Comparison of ENCODE assay signal across 1 cellular context in the genomic region with DNA sequence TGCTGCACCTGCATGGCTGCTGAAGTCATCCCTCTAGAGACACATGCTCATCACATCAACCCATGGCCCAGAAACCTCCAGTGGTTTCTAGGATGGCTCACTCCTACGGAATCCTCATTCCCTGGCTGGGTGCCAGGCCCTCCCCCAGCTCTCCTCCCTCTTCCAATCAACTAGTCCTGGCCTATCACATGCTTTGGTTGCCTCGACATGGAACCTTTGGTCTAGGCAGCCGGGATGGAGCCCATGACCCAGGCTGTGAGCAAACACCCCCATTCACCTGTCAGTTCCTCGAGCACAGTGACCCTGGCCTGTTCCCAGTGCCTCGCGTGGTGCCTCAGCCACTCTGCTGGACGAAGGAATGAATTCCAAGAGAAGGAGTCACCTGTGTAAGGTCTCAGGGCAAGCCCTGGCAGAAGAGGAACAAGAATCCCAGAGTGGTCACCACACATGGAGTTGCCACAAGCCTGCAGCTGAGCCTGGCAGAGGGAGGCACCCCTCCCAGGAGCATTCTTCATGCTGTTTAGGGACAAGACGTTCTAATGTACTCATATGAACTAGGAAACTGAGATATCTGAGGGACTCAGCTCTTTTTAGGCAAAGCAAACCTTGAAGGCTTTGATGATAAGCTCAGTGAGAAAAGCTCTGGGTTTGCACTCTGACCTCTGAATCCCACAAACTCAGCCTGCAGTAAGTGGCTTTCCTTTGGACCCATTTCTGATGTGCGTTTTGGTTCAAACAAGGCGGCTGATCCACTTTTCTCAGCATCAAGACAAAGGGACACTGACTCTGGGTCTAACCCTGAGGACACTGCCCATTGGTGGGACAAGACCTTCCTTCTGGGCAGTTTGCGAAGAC.
TF ChIP-seq lines count a peak whose summit lies in the region.

No MANE protein-coding gene starts in this region.

TF ChIP-seq in HepG2, 621 proteins besides CTCF, POLR2A, EP300 and RAD21 (continued from another document and continues in another):
- TF ChIP-seq, protein P1, sequence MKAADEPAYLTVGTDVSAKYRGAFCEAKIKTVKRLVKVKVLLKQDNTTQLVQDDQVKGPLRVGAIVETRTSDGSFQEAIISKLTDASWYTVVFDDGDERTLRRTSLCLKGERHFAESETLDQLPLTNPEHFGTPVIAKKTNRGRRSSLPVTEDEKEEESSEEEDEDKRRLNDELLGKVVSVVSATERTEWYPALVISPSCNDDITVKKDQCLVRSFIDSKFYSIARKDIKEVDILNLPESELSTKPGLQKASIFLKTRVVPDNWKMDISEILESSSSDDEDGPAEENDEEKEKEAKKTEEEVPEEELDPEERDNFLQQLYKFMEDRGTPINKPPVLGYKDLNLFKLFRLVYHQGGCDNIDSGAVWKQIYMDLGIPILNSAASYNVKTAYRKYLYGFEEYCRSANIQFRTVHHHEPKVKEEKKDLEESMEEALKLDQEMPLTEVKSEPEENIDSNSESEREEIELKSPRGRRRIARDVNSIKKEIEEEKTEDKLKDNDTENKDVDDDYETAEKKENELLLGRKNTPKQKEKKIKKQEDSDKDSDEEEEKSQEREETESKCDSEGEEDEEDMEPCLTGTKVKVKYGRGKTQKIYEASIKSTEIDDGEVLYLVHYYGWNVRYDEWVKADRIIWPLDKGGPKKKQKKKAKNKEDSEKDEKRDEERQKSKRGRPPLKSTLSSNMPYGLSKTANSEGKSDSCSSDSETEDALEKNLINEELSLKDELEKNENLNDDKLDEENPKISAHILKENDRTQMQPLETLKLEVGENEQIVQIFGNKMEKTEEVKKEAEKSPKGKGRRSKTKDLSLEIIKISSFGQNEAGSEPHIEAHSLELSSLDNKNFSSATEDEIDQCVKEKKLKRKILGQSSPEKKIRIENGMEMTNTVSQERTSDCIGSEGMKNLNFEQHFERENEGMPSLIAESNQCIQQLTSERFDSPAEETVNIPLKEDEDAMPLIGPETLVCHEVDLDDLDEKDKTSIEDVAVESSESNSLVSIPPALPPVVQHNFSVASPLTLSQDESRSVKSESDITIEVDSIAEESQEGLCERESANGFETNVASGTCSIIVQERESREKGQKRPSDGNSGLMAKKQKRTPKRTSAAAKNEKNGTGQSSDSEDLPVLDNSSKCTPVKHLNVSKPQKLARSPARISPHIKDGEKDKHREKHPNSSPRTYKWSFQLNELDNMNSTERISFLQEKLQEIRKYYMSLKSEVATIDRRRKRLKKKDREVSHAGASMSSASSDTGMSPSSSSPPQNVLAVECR (CRISPR knock-in tag; IDR thresholded peaks at IDR 0.05; ENCODE audit: borderline replicate concordance) = no peak
- no peak for TF ChIP-seq ZNF737 (CRISPR knock-in tag; IDR thresholded peaks at IDR 0.05; ENCODE audit: borderline replicate concordance)
- no peak for TF ChIP-seq ZNF670 (CRISPR knock-in tag; IDR thresholded peaks at IDR 0.05; ENCODE audit: borderline replicate concordance)
- TF ChIP-seq GABPA (IDR thresholded peaks at IDR 0.05; ENCODE audit: low read depth, low read length) = no peak
- no peak for TF ChIP-seq GABPA (CRISPR knock-in tag; IDR thresholded peaks at IDR 0.05; ENCODE audit: low read depth)
- 0 out of 2 replicates have a peak, but pooled peaks have one; percentile 24 for TF ChIP-seq SOX5 (CRISPR knock-in tag; IDR thresholded peaks at IDR 0.05; ENCODE audit: borderline replicate concordance)
- 0 out of 2 replicates have a peak, but pooled peaks have one; percentile 27 for TF ChIP-seq EED (CRISPR knock-in tag; IDR thresholded peaks at IDR 0.05)
- no peak for TF ChIP-seq KDM6A (CRISPR knock-in tag; IDR thresholded peaks at IDR 0.05; ENCODE audit: low read depth)
- no peak for TF ChIP-seq CBX2 (IDR thresholded peaks at IDR 0.05; ENCODE audit: low read depth, low read length)
- no peak for TF ChIP-seq CBX2 (CRISPR knock-in tag; IDR thresholded peaks at IDR 0.05; ENCODE audit: low read depth)
- TF ChIP-seq, protein P2, sequence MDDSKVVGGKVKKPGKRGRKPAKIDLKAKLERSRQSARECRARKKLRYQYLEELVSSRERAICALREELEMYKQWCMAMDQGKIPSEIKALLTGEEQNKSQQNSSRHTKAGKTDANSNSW (CRISPR knock-in tag; IDR thresholded peaks at IDR 0.05; ENCODE audit: borderline replicate concordance) = no peak
- no peak for TF ChIP-seq THAP11 (CRISPR knock-in tag; IDR thresholded peaks at IDR 0.05)
- TF ChIP-seq, protein P3, sequence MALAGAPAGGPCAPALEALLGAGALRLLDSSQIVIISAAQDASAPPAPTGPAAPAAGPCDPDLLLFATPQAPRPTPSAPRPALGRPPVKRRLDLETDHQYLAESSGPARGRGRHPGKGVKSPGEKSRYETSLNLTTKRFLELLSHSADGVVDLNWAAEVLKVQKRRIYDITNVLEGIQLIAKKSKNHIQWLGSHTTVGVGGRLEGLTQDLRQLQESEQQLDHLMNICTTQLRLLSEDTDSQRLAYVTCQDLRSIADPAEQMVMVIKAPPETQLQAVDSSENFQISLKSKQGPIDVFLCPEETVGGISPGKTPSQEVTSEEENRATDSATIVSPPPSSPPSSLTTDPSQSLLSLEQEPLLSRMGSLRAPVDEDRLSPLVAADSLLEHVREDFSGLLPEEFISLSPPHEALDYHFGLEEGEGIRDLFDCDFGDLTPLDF (CRISPR knock-in tag; IDR thresholded peaks at IDR 0.05) = no peak
- TF ChIP-seq KLF9 (CRISPR knock-in tag; IDR thresholded peaks at IDR 0.05; ENCODE audit: low read depth) = no peak
- no peak for TF ChIP-seq ZBTB3 (CRISPR knock-in tag; IDR thresholded peaks at IDR 0.05; ENCODE audit: borderline replicate concordance, low read depth)
- TF ChIP-seq, protein P4, sequence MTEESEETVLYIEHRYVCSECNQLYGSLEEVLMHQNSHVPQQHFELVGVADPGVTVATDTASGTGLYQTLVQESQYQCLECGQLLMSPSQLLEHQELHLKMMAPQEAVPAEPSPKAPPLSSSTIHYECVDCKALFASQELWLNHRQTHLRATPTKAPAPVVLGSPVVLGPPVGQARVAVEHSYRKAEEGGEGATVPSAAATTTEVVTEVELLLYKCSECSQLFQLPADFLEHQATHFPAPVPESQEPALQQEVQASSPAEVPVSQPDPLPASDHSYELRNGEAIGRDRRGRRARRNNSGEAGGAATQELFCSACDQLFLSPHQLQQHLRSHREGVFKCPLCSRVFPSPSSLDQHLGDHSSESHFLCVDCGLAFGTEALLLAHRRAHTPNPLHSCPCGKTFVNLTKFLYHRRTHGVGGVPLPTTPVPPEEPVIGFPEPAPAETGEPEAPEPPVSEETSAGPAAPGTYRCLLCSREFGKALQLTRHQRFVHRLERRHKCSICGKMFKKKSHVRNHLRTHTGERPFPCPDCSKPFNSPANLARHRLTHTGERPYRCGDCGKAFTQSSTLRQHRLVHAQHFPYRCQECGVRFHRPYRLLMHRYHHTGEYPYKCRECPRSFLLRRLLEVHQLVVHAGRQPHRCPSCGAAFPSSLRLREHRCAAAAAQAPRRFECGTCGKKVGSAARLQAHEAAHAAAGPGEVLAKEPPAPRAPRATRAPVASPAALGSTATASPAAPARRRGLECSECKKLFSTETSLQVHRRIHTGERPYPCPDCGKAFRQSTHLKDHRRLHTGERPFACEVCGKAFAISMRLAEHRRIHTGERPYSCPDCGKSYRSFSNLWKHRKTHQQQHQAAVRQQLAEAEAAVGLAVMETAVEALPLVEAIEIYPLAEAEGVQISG (CRISPR knock-in tag; IDR thresholded peaks at IDR 0.05) = no peak
- TF ChIP-seq, protein P5, sequence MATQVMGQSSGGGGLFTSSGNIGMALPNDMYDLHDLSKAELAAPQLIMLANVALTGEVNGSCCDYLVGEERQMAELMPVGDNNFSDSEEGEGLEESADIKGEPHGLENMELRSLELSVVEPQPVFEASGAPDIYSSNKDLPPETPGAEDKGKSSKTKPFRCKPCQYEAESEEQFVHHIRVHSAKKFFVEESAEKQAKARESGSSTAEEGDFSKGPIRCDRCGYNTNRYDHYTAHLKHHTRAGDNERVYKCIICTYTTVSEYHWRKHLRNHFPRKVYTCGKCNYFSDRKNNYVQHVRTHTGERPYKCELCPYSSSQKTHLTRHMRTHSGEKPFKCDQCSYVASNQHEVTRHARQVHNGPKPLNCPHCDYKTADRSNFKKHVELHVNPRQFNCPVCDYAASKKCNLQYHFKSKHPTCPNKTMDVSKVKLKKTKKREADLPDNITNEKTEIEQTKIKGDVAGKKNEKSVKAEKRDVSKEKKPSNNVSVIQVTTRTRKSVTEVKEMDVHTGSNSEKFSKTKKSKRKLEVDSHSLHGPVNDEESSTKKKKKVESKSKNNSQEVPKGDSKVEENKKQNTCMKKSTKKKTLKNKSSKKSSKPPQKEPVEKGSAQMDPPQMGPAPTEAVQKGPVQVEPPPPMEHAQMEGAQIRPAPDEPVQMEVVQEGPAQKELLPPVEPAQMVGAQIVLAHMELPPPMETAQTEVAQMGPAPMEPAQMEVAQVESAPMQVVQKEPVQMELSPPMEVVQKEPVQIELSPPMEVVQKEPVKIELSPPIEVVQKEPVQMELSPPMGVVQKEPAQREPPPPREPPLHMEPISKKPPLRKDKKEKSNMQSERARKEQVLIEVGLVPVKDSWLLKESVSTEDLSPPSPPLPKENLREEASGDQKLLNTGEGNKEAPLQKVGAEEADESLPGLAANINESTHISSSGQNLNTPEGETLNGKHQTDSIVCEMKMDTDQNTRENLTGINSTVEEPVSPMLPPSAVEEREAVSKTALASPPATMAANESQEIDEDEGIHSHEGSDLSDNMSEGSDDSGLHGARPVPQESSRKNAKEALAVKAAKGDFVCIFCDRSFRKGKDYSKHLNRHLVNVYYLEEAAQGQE (IDR thresholded peaks at IDR 0.05; ENCODE audit: borderline replicate concordance in 1 of 2, low read depth in 1 of 2, low read length in 2 of 2) = no peak
- TF ChIP-seq MEF2D (CRISPR knock-in tag; IDR thresholded peaks at IDR 0.05) = no peak
- TF ChIP-seq, protein P6, sequence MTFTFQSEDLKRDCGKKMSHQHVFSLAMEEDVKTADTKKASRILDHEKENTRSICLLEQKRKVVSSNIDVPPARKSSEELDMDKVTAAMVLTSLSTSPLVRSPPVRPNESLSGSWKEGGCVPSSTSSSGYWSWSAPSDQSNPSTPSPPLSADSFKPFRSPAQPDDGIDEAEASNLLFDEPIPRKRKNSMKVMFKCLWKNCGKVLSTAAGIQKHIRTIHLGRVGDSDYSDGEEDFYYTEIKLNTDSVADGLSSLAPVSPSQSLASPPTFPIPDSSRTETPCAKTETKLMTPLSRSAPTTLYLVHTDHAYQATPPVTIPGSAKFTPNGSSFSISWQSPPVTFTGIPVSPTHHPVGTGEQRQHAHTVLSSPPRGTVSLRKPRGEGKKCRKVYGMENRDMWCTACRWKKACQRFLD (CRISPR knock-in tag; IDR thresholded peaks at IDR 0.05; ENCODE audit: borderline replicate concordance) = no peak
- TF ChIP-seq, protein P7, sequence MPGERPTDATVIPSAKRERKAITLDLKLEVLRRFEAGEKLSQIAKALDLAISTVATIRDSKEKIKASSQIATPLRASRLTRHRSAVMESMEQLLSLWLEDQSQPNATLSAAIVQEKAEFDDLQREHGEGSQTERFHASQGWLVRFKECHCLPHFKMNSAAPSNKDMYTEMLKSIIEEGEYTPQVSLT (CRISPR knock-in tag; IDR thresholded peaks at IDR 0.05; ENCODE audit: borderline replicate concordance, low read depth) = no peak
- TF ChIP-seq, protein P8, sequence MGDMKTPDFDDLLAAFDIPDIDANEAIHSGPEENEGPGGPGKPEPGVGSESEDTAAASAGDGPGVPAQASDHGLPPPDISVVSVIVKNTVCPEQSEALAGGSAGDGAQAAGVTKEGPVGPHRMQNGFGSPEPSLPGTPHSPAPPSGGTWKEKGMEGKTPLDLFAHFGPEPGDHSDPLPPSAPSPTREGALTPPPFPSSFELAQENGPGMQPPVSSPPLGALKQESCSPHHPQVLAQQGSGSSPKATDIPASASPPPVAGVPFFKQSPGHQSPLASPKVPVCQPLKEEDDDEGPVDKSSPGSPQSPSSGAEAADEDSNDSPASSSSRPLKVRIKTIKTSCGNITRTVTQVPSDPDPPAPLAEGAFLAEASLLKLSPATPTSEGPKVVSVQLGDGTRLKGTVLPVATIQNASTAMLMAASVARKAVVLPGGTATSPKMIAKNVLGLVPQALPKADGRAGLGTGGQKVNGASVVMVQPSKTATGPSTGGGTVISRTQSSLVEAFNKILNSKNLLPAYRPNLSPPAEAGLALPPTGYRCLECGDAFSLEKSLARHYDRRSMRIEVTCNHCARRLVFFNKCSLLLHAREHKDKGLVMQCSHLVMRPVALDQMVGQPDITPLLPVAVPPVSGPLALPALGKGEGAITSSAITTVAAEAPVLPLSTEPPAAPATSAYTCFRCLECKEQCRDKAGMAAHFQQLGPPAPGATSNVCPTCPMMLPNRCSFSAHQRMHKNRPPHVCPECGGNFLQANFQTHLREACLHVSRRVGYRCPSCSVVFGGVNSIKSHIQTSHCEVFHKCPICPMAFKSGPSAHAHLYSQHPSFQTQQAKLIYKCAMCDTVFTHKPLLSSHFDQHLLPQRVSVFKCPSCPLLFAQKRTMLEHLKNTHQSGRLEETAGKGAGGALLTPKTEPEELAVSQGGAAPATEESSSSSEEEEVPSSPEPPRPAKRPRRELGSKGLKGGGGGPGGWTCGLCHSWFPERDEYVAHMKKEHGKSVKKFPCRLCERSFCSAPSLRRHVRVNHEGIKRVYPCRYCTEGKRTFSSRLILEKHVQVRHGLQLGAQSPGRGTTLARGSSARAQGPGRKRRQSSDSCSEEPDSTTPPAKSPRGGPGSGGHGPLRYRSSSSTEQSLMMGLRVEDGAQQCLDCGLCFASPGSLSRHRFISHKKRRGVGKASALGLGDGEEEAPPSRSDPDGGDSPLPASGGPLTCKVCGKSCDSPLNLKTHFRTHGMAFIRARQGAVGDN (CRISPR knock-in tag; IDR thresholded peaks at IDR 0.05) = peak; percentile 96
- no peak for TF ChIP-seq PCBP2 (optimal IDR thresholded peaks at IDR 0.05; ENCODE audit: low read depth, low read length, poor library complexity, severe bottlenecking)
- no peak for TF ChIP-seq ETV6 (CRISPR knock-in tag; conservative IDR thresholded peaks at IDR 0.05)
- no peak for TF ChIP-seq ISX (CRISPR knock-in tag; conservative IDR thresholded peaks at IDR 0.05)
- no peak for TF ChIP-seq ZNF296 (CRISPR knock-in tag; conservative IDR thresholded peaks at IDR 0.05)
- no peak; the same call in 1 of the 2 replicates for TF ChIP-seq ZNF350 (CRISPR knock-in tag; IDR thresholded peaks at IDR 0.05; ENCODE audit: borderline replicate concordance, low read depth)
- no peak for TF ChIP-seq KLF6 (CRISPR knock-in tag; IDR thresholded peaks at IDR 0.05)
- no peak for TF ChIP-seq YY1 (IDR thresholded peaks at IDR 0.05; ENCODE audit: insufficient read depth, insufficient replicate concordance, low read depth, low read length)
- TF ChIP-seq, protein P9, sequence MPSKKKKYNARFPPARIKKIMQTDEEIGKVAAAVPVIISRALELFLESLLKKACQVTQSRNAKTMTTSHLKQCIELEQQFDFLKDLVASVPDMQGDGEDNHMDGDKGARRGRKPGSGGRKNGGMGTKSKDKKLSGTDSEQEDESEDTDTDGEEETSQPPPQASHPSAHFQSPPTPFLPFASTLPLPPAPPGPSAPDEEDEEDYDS (CRISPR knock-in tag; IDR thresholded peaks at IDR 0.05) = no peak
- peak; percentile 70 for TF ChIP-seq RBM22 (optimal IDR thresholded peaks at IDR 0.05; ENCODE audit: low read length)
- TF ChIP-seq, protein P10, sequence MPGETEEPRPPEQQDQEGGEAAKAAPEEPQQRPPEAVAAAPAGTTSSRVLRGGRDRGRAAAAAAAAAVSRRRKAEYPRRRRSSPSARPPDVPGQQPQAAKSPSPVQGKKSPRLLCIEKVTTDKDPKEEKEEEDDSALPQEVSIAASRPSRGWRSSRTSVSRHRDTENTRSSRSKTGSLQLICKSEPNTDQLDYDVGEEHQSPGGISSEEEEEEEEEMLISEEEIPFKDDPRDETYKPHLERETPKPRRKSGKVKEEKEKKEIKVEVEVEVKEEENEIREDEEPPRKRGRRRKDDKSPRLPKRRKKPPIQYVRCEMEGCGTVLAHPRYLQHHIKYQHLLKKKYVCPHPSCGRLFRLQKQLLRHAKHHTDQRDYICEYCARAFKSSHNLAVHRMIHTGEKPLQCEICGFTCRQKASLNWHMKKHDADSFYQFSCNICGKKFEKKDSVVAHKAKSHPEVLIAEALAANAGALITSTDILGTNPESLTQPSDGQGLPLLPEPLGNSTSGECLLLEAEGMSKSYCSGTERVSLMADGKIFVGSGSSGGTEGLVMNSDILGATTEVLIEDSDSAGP (CRISPR knock-in tag; IDR thresholded peaks at IDR 0.05; ENCODE audit: borderline replicate concordance) = peak; percentile 68; the same call in 1 of the 2 replicates
